29 cellular contexts compared by ENCODE assay signal in the genomic region with DNA sequence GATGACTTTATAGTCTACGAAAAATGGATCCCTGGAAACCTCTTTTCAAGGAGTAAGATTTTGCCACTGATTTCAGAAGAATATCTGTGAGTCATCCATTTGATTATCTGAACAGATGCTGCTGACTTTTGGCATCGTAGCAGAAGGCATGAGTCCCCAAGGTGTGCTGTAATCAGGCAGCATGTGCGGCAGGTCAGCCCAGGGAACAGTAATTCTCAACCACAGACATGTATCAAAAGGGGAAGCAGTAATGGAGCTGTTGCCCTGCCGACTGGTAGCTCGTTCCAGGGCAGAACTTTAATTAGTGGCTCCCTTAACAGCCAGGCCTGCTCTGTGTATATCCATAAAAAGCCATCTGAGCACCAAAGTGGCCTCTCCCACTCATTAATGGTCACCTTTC. TPM values are rescaled to one million over a fixed set of nuclear protein-coding genes. Genes with fewer than 3 reads are reported as not detected.
DNase-seq lines count a peak whose midpoint lies in the region; ATAC-seq, FAIRE-seq and TF ChIP-seq lines count a peak whose summit lies in the region.
"Had no signal": no experiment of that assay in that cellular context is flagged by ENCODE, and none has a peak within 500 bp of the region (broad histone marks: within the 10 kb centered on the region; RNA-seq: fewer than 3 reads in every experiment).

No MANE protein-coding gene starts in this region.

- H3K4me2 ChIP-seq in OCI-LY3 (ENCODE audit: low read length) = peak overlapping the region; percentile 25

- intact Hi-C loops in lower lobe of right lung (cut with DNase I) = no loop called here

- DNase-seq in GM12891 (ENCODE audit: insufficient read length, low spot score) = no peak
- no peak for DNase-seq in lower lobe of right lung
- no peak for DNase-seq in stimulated activated CD4-positive, alpha-beta T cell treated with anti-CD3 and anti-CD28 coated beads, Interleukin-4, amount 100 ng/mL, for 24 hours
- DNase-seq: activated CD4-positive, CD25-positive, alpha-beta regulatory T cell treated with anti-CD3 and anti-CD28 coated beads, Interleukin-2, amount 50 U/mL, for 72 hours; activated CD8-positive, alpha-beta T cell treated with anti-CD3 and anti-CD28 coated beads for 36 hours; anterior cingulate cortex; H9; Kasumi-1; left ventricle myocardium superior; NCI-H1092 treated with DMSO at 0.1 percent for 48 hours; NCI-H187; NCI-H2171; NCI-H524; stimulated activated naive CD4-positive, alpha-beta T cell; T-helper 17 cell had no signal

- no peaks in the 10 kb centered on the region for H3K36me3 ChIP-seq in OCI-LY3 (replicated peaks; ENCODE audit: low read depth, low read length)
- no peaks in the 10 kb centered on the region for H3K36me3 ChIP-seq in lower lobe of right lung
- H3K36me3 ChIP-seq: neutrophil, thoracic aorta had no signal

- H3K9me3 ChIP-seq in OCI-LY3 (ENCODE audit: insufficient read depth, low read length) (no peaks in the 10 kb centered on the region), lower lobe of right lung (no peaks in the 10 kb centered on the region)
- H3K9me3 ChIP-seq: neutrophil, thoracic aorta had no signal

- no peak overlapping the region for H3K4me3 ChIP-seq in OCI-LY3 (ENCODE audit: low read length)
- H3K4me3 ChIP-seq in lower lobe of right lung = no peak overlapping the region
- H3K4me3 ChIP-seq: SK-N-MC, thoracic aorta had no signal

- no peak for TF ChIP-seq CTCF in OCI-LY3 (IDR thresholded peaks at IDR 0.05; ENCODE audit: low read depth, low read length)
- TF ChIP-seq CTCF in lower lobe of right lung (IDR thresholded peaks at IDR 0.05) = no peak

- no peak overlapping the region for H3K27ac ChIP-seq in OCI-LY3 (ENCODE audit: low read length)
- no peak overlapping the region for H3K27ac ChIP-seq in lower lobe of right lung
- H3K27ac ChIP-seq: epithelial cell of prostate, neutrophil, SK-N-MC, thoracic aorta had no signal

- H2AFZ ChIP-seq in OCI-LY3 (ENCODE audit: low read depth, low read length) = no peak overlapping the region; the same call in 1 of the 2 replicates

- H4K20me1 ChIP-seq in OCI-LY3 (ENCODE audit: insufficient read depth, low read length) = no peaks in the 10 kb centered on the region

- peak; percentile 78 for FAIRE-seq in GM12891 (lab: Jason Lieb, UNC)
- FAIRE-seq: bronchial epithelial cell, HepG2, keratinocyte had no signal

- ATAC-seq in GM18519 (IDR thresholded peaks at IDR 0.05; ENCODE audit: low FRiP score, unreplicated experiment) (peak; percentile 23), HG02981 (IDR thresholded peaks at IDR 0.05; ENCODE audit: unreplicated experiment) (peak; percentile 21), GM19023 (IDR thresholded peaks at IDR 0.05; ENCODE audit: unreplicated experiment) (no peak), lower lobe of right lung (no peak)
- ATAC-seq: activated CD8-positive, alpha-beta T cell treated with anti-CD3 and anti-CD28 coated beads for 36 hours; HepG2; left ventricle myocardium superior; sciatic nerve; T-helper 17 cell had no signal

- TF ChIP-seq POLR2A in GM12891 (IDR thresholded peaks at IDR 0.05; ENCODE audit: low read depth, low read length) = no peak

- H3K9ac ChIP-seq in OCI-LY3 (ENCODE audit: low read length) = no peak overlapping the region

- H3K4me1 ChIP-seq in OCI-LY3 (ENCODE audit: low read length) = peaks cover 48% of the 10 kb centered on the region
- peaks cover under 1% of the 10 kb centered on the region for H3K4me1 ChIP-seq in lower lobe of right lung

- H3K27me3 ChIP-seq in OCI-LY3 (ENCODE audit: low read depth, low read length) (0 out of 2 replicates have a peak, but pooled peaks cover 8% of the 10 kb centered on the region), lower lobe of right lung (ENCODE audit: low read depth) (peaks cover 6% of the 10 kb centered on the region)

- H3K79me2 ChIP-seq in OCI-LY3 (ENCODE audit: low read length) = no peaks in the 10 kb centered on the region

TF ChIP-seq in GM12891, 5 proteins besides CTCF, POLR2A, EP300 and RAD21:
- TF ChIP-seq PAX5 (IDR thresholded peaks at IDR 0.05; ENCODE audit: insufficient read depth, low read length, severe bottlenecking) (no peak), SPI1 (IDR thresholded peaks at IDR 0.05; ENCODE audit: low read depth, low read length) (0 out of 2 replicates have a peak, but pooled peaks have one; percentile 17), TAF1 (IDR thresholded peaks at IDR 0.05; ENCODE audit: low read depth, low read length) (no peak), POLR2AphosphoS5 (IDR thresholded peaks at IDR 0.05; ENCODE audit: low read depth, low read length) (no peak), POU2F2 (IDR thresholded peaks at IDR 0.05; ENCODE audit: low read depth, low read length) (no peak)
TF ChIP-seq in GM12891: peak in this region for 1.

RNA-seq across cellular contexts. Expression of gene VWC2, which starts 5.7 kb away (rescaled TPM):
- not detected for polyA plus RNA-seq in GM12891 (2012; ENCODE audit: low read depth, missing spikeins)
- total RNA-seq in lower lobe of right lung = 0.18 TPM
- total RNA-seq: activated CD8-positive, alpha-beta T cell treated with anti-CD3 and anti-CD28 coated beads for 36 hours; activated T-helper 2 cell treated with anti-CD3 and anti-CD28 coated beads, Interferon-gamma antibody, Interleukin-2, Interleukin-4, amounts not matched to agents 10 μg/mL and 5 μg/mL and 100 μg/mL, durations not matched to agents 14 hours and 24 hours and 36 hours; bronchial epithelial cell; HepG2; T-helper 17 cell had no signal
- polyA plus RNA-seq: CD14-positive monocyte, HepG2, keratinocyte had no signal

Comparison
In these comparisons a context has a peak if more than half of its experiments do, and no peak if none do; other contexts are left out.
1. ATAC-seq: peak in GM18519 (single experiment) and HG02981 (single experiment); none in GM19023 (single experiment) and lower lobe of right lung (0 of 2).